Comparison of ENCODE assay signal across 8 cellular contexts in the genomic region with DNA sequence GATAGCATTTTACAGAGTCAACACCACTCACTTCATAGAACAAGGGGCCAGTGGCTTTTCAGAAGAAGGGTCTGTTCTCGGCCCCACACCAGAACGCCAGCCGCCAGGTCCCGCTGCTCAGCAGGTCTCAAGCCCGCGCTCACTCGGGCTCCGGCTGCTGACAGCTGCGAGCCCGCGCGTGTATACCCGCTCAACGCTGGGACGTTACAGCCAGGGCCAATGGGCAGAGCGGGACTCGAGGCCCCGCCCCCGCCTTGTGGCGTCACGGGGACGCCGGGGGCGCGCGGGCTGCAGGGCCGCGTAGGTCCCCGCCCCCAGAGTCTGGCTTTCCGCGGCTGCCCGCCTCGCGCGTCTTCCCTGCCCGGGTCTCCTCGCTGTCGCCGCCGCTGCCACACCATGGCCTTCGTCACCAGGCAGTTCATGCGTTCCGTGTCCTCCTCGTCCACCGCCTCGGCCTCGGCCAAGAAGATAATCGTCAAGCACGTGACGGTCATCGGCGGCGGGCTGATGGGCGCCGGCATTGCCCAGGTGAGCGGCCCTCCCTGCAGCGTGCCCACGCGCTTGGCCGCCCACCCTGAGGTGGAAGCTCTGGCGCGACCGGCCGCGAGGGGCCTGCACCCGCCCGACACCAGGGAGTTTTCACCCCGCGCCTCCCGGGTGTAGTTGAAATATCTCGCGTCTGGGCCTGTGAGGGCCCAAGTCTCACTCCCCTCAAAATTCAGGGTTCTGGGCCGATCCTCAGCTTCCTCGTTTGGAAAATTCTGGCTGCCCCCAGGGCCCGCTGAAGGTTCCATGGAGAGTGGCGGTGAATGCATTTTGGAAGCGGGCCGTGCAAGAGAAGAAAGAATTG. TPM values are rescaled to one million over a fixed set of nuclear protein-coding genes. Genes with fewer than 3 reads are reported as not detected.
DNase-seq lines count a peak whose midpoint lies in the region; ATAC-seq and TF ChIP-seq lines count a peak whose summit lies in the region.

A gene (plus strand): TSS at position 353 of the 850 bp plus-strand sequence. CDS start 44 bp downstream, at position 397.

- H3K9me3 Mint-ChIP-seq in CD14-positive monocyte, result no peaks in the 10 kb centered on the region

- H3K36me3 Mint-ChIP-seq in CD14-positive monocyte, result no peaks in the 10 kb centered on the region

- H3K9me3 ChIP-seq in liver (ENCODE audit: control insufficient read depth in 4 of 4, low read length in 3 of 4), result no peaks in the 10 kb centered on the region

- peak within 1 kb of the TSS; percentile 89 to 92 for H3K9ac ChIP-seq in liver (ENCODE audit: low read depth in 1 of 2, low read length in 2 of 2)

- peak within 1 kb of the TSS; percentile 78 to 93 (median 88) for H3K27ac Mint-ChIP-seq in CD14-positive monocyte

- TF ChIP-seq RAD21 in liver (IDR thresholded peaks at IDR 0.05), result no peak

- no peaks in the 10 kb centered on the region for H3K27me3 ChIP-seq in liver (ENCODE audit: control insufficient read depth in 4 of 4, insufficient read depth in 4 of 4, low read length in 3 of 4)

- DNase-seq in CD14-positive monocyte (ENCODE audit: low spot score), result peak; percentile 87
- DNase-seq in NCI-H82 (lab: John Stamatoyannopoulos, UW), result peak; percentile 94
- peak; percentile 92 to 93 for DNase-seq in activated CD4-positive, alpha-beta T cell treated with anti-CD3 and anti-CD28 coated beads, Interleukin-2, amount 50 U/mL, for 48 hours
- peak; percentile 95 for DNase-seq in dermis blood vessel endothelial cell
- peak; percentile 94 for DNase-seq in stimulated activated CD4-positive, alpha-beta T cell treated with anti-CD3 and anti-CD28 coated beads, Interleukin-4, amount 100 ng/mL, for 1 hour

- under 1% methylated on average over 78 of the region's 78 CpGs for WGBS in liver

- no peak for TF ChIP-seq CTCF in CD14-positive monocyte (IDR thresholded peaks at IDR 0.05)
- no peak for TF ChIP-seq CTCF in liver (IDR thresholded peaks at IDR 0.05; ENCODE audit: low read depth, low read length, missing input control)

- no peaks in the 10 kb centered on the region for H3K36me3 ChIP-seq in liver (ENCODE audit: control insufficient read depth in 4 of 4, insufficient read depth in 3 of 4, low read depth in 1 of 4, low read length in 3 of 4)

- peaks cover 45% of the 10 kb centered on the region for H3K4me1 Mint-ChIP-seq in CD14-positive monocyte

- H3K27me3 Mint-ChIP-seq in CD14-positive monocyte (ENCODE audit: low read depth in 3 of 3), result no peaks in the 10 kb centered on the region

- H3K4me3 Mint-ChIP-seq in CD14-positive monocyte, result peak within 1 kb of the TSS; percentile 98 to 99

- ATAC-seq in GM19395 (IDR thresholded peaks at IDR 0.05; ENCODE audit: unreplicated experiment) (peak; percentile 89), HG03558 (IDR thresholded peaks at IDR 0.05; ENCODE audit: extremely low read depth, unreplicated experiment) (peak; percentile 87)

- H3K4me3 ChIP-seq in liver (ENCODE audit: low read depth in 1 of 3, low read length in 3 of 3), result peak within 1 kb of the TSS; percentile 77 to 88 (median 77)

- H3K4me1 ChIP-seq in liver (ENCODE audit: control insufficient read depth in 4 of 4, insufficient read depth in 4 of 4, low read length in 3 of 4), result peaks cover 8 to 55% (median 37%) of the 10 kb centered on the region in 4 donors

- intact Hi-C loops in CD14-positive monocyte (cut with micrococcal nuclease), result loop anchor here (10.0 kb wide), 3 partner anchors 55 to 175 kb away; a partner anchor contains a TSS

- H3K27ac ChIP-seq in liver (ENCODE audit: low read depth in 1 of 2, low read length in 2 of 2), result peak within 1 kb of the TSS; percentile 94 to 99

TF ChIP-seq in liver, 16 proteins besides CTCF, POLR2A, EP300 and RAD21:
- TF ChIP-seq GABPA (IDR thresholded peaks at IDR 0.05 in 1 of 2, conservative IDR thresholded peaks at IDR 0.05 in 1 of 2) (no peak), TAF1 (conservative IDR thresholded peaks at IDR 0.05) (peak; percentile 91), SP1 (IDR thresholded peaks at IDR 0.05) (no peak), EGR1 (IDR thresholded peaks at IDR 0.05; ENCODE audit: low read depth in 2 of 2) (no peak), HNF4G (IDR thresholded peaks at IDR 0.05) (no peak), FOXA2 (IDR thresholded peaks at IDR 0.05) (no peak), YY1 (IDR thresholded peaks at IDR 0.05) (peak; percentile 29), NR2F2 (IDR thresholded peaks at IDR 0.05) (no peak), FOXA1 (IDR thresholded peaks at IDR 0.05) (no peak), JUND (IDR thresholded peaks at IDR 0.05) (no peak), RXRA (IDR thresholded peaks at IDR 0.05) (no peak), HNF4A (conservative IDR thresholded peaks at IDR 0.05) (no peak)
- TF ChIP-seq, protein P1, sequence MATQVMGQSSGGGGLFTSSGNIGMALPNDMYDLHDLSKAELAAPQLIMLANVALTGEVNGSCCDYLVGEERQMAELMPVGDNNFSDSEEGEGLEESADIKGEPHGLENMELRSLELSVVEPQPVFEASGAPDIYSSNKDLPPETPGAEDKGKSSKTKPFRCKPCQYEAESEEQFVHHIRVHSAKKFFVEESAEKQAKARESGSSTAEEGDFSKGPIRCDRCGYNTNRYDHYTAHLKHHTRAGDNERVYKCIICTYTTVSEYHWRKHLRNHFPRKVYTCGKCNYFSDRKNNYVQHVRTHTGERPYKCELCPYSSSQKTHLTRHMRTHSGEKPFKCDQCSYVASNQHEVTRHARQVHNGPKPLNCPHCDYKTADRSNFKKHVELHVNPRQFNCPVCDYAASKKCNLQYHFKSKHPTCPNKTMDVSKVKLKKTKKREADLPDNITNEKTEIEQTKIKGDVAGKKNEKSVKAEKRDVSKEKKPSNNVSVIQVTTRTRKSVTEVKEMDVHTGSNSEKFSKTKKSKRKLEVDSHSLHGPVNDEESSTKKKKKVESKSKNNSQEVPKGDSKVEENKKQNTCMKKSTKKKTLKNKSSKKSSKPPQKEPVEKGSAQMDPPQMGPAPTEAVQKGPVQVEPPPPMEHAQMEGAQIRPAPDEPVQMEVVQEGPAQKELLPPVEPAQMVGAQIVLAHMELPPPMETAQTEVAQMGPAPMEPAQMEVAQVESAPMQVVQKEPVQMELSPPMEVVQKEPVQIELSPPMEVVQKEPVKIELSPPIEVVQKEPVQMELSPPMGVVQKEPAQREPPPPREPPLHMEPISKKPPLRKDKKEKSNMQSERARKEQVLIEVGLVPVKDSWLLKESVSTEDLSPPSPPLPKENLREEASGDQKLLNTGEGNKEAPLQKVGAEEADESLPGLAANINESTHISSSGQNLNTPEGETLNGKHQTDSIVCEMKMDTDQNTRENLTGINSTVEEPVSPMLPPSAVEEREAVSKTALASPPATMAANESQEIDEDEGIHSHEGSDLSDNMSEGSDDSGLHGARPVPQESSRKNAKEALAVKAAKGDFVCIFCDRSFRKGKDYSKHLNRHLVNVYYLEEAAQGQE (IDR thresholded peaks at IDR 0.05), result peak; percentile 93
- TF ChIP-seq, protein P2, sequence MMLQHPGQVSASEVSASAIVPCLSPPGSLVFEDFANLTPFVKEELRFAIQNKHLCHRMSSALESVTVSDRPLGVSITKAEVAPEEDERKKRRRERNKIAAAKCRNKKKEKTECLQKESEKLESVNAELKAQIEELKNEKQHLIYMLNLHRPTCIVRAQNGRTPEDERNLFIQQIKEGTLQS (IDR thresholded peaks at IDR 0.05), result no peak
- TF ChIP-seq, protein P3, sequence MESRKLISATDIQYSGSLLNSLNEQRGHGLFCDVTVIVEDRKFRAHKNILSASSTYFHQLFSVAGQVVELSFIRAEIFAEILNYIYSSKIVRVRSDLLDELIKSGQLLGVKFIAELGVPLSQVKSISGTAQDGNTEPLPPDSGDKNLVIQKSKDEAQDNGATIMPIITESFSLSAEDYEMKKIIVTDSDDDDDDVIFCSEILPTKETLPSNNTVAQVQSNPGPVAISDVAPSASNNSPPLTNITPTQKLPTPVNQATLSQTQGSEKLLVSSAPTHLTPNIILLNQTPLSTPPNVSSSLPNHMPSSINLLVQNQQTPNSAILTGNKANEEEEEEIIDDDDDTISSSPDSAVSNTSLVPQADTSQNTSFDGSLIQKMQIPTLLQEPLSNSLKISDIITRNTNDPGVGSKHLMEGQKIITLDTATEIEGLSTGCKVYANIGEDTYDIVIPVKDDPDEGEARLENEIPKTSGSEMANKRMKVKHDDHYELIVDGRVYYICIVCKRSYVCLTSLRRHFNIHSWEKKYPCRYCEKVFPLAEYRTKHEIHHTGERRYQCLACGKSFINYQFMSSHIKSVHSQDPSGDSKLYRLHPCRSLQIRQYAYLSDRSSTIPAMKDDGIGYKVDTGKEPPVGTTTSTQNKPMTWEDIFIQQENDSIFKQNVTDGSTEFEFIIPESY (IDR thresholded peaks at IDR 0.05), result no peak
- TF ChIP-seq, protein P4, sequence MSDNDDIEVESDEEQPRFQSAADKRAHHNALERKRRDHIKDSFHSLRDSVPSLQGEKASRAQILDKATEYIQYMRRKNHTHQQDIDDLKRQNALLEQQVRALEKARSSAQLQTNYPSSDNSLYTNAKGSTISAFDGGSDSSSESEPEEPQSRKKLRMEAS (IDR thresholded peaks at IDR 0.05), result no peak

RNA-seq across cellular contexts. Expression of the gene that starts here (rescaled TPM):
- polyA plus RNA-seq in CD14-positive monocyte (10 to 100 TPM; 19.4 TPM), liver (100 to 1,000 TPM; 140 TPM)
- total RNA-seq in dermis blood vessel endothelial cell (6.3 and 18.0 TPM in 2 replicates), liver (10 to 100 TPM; 27.5 to 48.8 TPM)

Comparison
In these comparisons a context has a peak if more than half of its experiments do, and no peak if none do; other contexts are left out.
1. Peak in every context shown above with its lines: DNase-seq, ATAC-seq, H3K4me3 ChIP-seq and H3K27ac ChIP-seq.
2. RNA of the gene that starts here (polyA plus RNA-seq): 140 TPM in liver; 19.4 TPM in CD14-positive monocyte; every median in the first group is over 4 times any median in the second.